In genomic region chr11:898540-899190, GRCh38 we compare ENCODE assay signal across 11 cellular contexts. TPM values are rescaled to one million over a fixed set of nuclear protein-coding genes. Genes with fewer than 3 reads are reported as not detected.
DNase-seq lines count a peak whose midpoint lies in the region; ATAC-seq, FAIRE-seq and TF ChIP-seq lines count a peak whose summit lies in the region.
"Had no signal": no experiment of that assay in that cellular context is flagged by ENCODE, and none has a peak within 500 bp of the region (broad histone marks: within the 10 kb centered on the region; RNA-seq: fewer than 3 reads in every experiment).

No MANE protein-coding gene starts in this region.

- H3K4me3 ChIP-seq in astrocyte (ENCODE audit: insufficient read depth, low read depth, low read length) (no peak overlapping the region), kidney epithelial cell (ENCODE audit: low read depth, low read length) (no peak overlapping the region)

- ATAC-seq in GM21723 (IDR thresholded peaks at IDR 0.05; ENCODE audit: unreplicated experiment) = no peak
- ATAC-seq: T-cell had no signal

- peak; percentile 9 for TF ChIP-seq CTCF in D721Med (IDR thresholded peaks at IDR 0.05; ENCODE audit: insufficient read depth, missing control alignments)
- TF ChIP-seq CTCF in astrocyte (IDR thresholded peaks at IDR 0.05; ENCODE audit: insufficient read depth, low read depth, low read length) = peak; percentile 3
- peak; percentile 32 for TF ChIP-seq CTCF in kidney epithelial cell (IDR thresholded peaks at IDR 0.05; ENCODE audit: insufficient read depth, low read length, poor library complexity, severe bottlenecking)

- no peak overlapping the region for H2AFZ ChIP-seq in astrocyte (ENCODE audit: low read depth, low read length)

- H3K27ac Mint-ChIP-seq in astrocyte (ENCODE audit: unreplicated experiment) = no peak overlapping the region
- H3K27ac Mint-ChIP-seq: T-cell had no signal

- no peaks in the 10 kb centered on the region for H3K4me1 Mint-ChIP-seq in astrocyte (ENCODE audit: low read depth, unreplicated experiment)

- H3K9me3 ChIP-seq in astrocyte (ENCODE audit: insufficient read depth, low read depth, low read length) = no peaks in the 10 kb centered on the region
- H3K9me3 ChIP-seq: neutrophil had no signal

- no peak for FAIRE-seq in D721Med (lab: Jason Lieb, UNC)
- no peak for FAIRE-seq in astrocyte (lab: Jason Lieb, UNC)

- H3K9ac ChIP-seq in astrocyte (ENCODE audit: low read length) = no peak overlapping the region

- H3K4me1 ChIP-seq in astrocyte (ENCODE audit: insufficient read depth, low read length) = no peaks in the 10 kb centered on the region

- H3K36me3 Mint-ChIP-seq in astrocyte (ENCODE audit: low read depth, unreplicated experiment) = peaks cover 5% of the 10 kb centered on the region

- H3K27me3 ChIP-seq in astrocyte (ENCODE audit: insufficient read depth, low read length) (no peaks in the 10 kb centered on the region), kidney epithelial cell (ENCODE audit: control insufficient read depth, insufficient read depth, low read length) (no peaks in the 10 kb centered on the region)
- H3K27me3 ChIP-seq: neutrophil had no signal

- H3K27me3 Mint-ChIP-seq in astrocyte (ENCODE audit: low read depth, unreplicated experiment) = no peaks in the 10 kb centered on the region
- H3K27me3 Mint-ChIP-seq: T-cell had no signal

- peaks cover 10% of the 10 kb centered on the region for H3K36me3 ChIP-seq in astrocyte (ENCODE audit: insufficient read depth, low read length)
- H3K36me3 ChIP-seq in kidney epithelial cell (ENCODE audit: control insufficient read depth, insufficient read depth, low read length) = peaks cover 4% of the 10 kb centered on the region

- H4K20me1 ChIP-seq in astrocyte (ENCODE audit: insufficient read depth, low read length) = peaks cover 15% of the 10 kb centered on the region

- no peak overlapping the region for H3K4me2 ChIP-seq in astrocyte (ENCODE audit: low read length)

- no peak overlapping the region for H3K4me3 Mint-ChIP-seq in astrocyte (ENCODE audit: unreplicated experiment)
- H3K4me3 Mint-ChIP-seq: T-cell had no signal

- H3K79me2 ChIP-seq in astrocyte (ENCODE audit: insufficient read depth, low read length) = no peaks in the 10 kb centered on the region

- no peaks in the 10 kb centered on the region for H3K9me3 Mint-ChIP-seq in astrocyte (ENCODE audit: unreplicated experiment)
- H3K9me3 Mint-ChIP-seq: T-cell had no signal

- no peak overlapping the region for H3K27ac ChIP-seq in astrocyte (ENCODE audit: low read depth, low read length)
- H3K27ac ChIP-seq: neutrophil had no signal

- DNase-seq in D721Med (ENCODE audit: insufficient read length, low spot score) (no peak), astrocyte (ENCODE audit: low read depth) (no peak), kidney epithelial cell (ENCODE audit: low read depth) (no peak), SIG-M5 (lab: John Stamatoyannopoulos, UW) (no peak), NCI-H748 treated with DMSO at 0.1 percent for 48 hours (lab: John Stamatoyannopoulos, UW) (no peak)
- DNase-seq: activated gamma-delta T cell; NCI-H187; stimulated activated CD8-positive, alpha-beta memory T cell treated with anti-CD3 and anti-CD28 coated beads, Interleukin-4, amount 100 ng/mL, for 48 hours; T-cell had no signal

RNA-seq across cellular contexts. Expression of gene CHID1, which starts 11.9 kb away (rescaled TPM):
- 72.6 and 74.6 TPM in 2 replicates for total RNA-seq in astrocyte
- 90.0 and 121 TPM in 2 replicates for total RNA-seq in kidney epithelial cell

RNA-seq across cellular contexts. Expression of gene AP2A2, which starts 27.0 kb away (rescaled TPM):
- total RNA-seq in astrocyte (105 and 110 TPM in 2 replicates), kidney epithelial cell (88.0 and 91.4 TPM in 2 replicates)

RNA-seq across cellular contexts. Expression of gene TSPAN4, which starts 56.0 kb away (rescaled TPM):
- total RNA-seq in astrocyte (69.5 and 75.5 TPM in 2 replicates), kidney epithelial cell (77.5 and 77.9 TPM in 2 replicates)

RNA-seq across cellular contexts. Expression of gene POLR2L, which starts 56.3 kb away (rescaled TPM):
- total RNA-seq in astrocyte (194 and 212 TPM in 2 replicates), kidney epithelial cell (42.0 and 45.1 TPM in 2 replicates)
